9 cellular contexts compared by ENCODE assay signal in the genomic region with DNA sequence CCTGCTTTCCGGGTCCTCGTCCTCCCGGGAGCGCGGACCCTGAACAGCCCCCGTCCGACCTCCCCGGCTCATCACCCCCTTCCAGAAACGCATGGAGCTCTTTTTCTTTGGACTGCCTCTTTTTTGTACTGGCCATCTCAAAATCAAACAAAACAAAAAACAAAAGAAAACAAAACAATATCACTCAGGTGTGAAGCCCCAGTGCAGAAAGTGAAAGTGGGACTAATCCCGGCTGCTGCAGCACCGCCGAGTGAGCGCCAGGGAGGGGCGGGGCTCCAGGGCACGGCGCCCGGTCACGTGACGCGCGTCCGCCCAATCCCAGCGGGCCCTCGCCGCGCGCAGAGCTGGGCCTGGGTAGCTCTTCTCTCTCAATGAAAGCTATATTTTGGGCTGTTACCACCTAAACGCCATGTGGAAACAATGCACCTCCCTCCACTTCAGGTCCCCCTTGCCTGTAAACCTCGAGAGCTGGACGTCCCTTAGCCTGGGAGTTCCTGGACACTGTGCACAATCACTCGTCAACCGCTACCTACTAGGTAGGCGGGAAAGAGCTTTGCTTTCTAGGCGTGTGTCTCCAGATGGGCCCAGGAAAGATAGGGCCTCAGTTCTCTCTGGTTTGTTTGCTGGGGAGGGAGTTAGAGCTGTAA.
DNase-seq lines count a peak whose midpoint lies in the region; ATAC-seq, FAIRE-seq and TF ChIP-seq lines count a peak whose summit lies in the region.
"Had no signal": no experiment of that assay in that cellular context is flagged by ENCODE, and none has a peak within 500 bp of the region (broad histone marks: within the 10 kb centered on the region; RNA-seq: fewer than 3 reads in every experiment).

No MANE protein-coding gene starts in this region.

- FAIRE-seq in D721Med (lab: Jason Lieb, UNC), result no peak
- FAIRE-seq: islet of Langerhans had no signal

- H3K27ac Mint-ChIP-seq in activated T-helper 1 cell treated with anti-CD3 and anti-CD28 coated beads, Interleukin-12 subunit alpha, Interleukin-12 subunit beta, Interleukin-2, Interleukin-4 antibody, amounts not matched to agents 30 ng/mL and 10 ng/mL and 1 ng/mL, durations not matched to agents 14 hours and 24 hours and 36 hours, result peak overlapping the region; percentile 96
- H3K27ac Mint-ChIP-seq in nephron, result no peak overlapping the region

- peak; percentile 77 for ATAC-seq in GM21447 (IDR thresholded peaks at IDR 0.05; ENCODE audit: unreplicated experiment)

- H3K4me1 ChIP-seq in HUES48 (ENCODE audit: control insufficient read depth, insufficient read depth, low read length), result peaks cover 37% of the 10 kb centered on the region

- peaks cover 4% of the 10 kb centered on the region for H3K36me3 Mint-ChIP-seq in activated T-helper 1 cell treated with anti-CD3 and anti-CD28 coated beads, Interleukin-12 subunit alpha, Interleukin-12 subunit beta, Interleukin-2, Interleukin-4 antibody, amounts not matched to agents 30 ng/mL and 10 ng/mL and 1 ng/mL, durations not matched to agents 14 hours and 24 hours and 36 hours (ENCODE audit: low read depth)
- no peaks in the 10 kb centered on the region for H3K36me3 Mint-ChIP-seq in nephron (ENCODE audit: low read depth)

- H3K9me3 Mint-ChIP-seq in activated T-helper 1 cell treated with anti-CD3 and anti-CD28 coated beads, Interleukin-12 subunit alpha, Interleukin-12 subunit beta, Interleukin-2, Interleukin-4 antibody, amounts not matched to agents 30 ng/mL and 10 ng/mL and 1 ng/mL, durations not matched to agents 14 hours and 24 hours and 36 hours, result no peaks in the 10 kb centered on the region
- no peaks in the 10 kb centered on the region for H3K9me3 Mint-ChIP-seq in nephron

- TF ChIP-seq CTCF in D721Med (IDR thresholded peaks at IDR 0.05; ENCODE audit: insufficient read depth, missing control alignments) (no peak), fibroblast of mammary gland (conservative IDR thresholded peaks at IDR 0.05; ENCODE audit: control insufficient read depth, insufficient read depth, low read depth, low read length) (no peak), nephron (IDR thresholded peaks at IDR 0.05; ENCODE audit: unreplicated experiment in 3 of 3) (no peak)

- intact Hi-C loops in activated T-helper 1 cell treated with anti-CD3 and anti-CD28 coated beads, Interleukin-12 subunit alpha, Interleukin-12 subunit beta, Interleukin-2, Interleukin-4 antibody, amounts not matched to agents 30 ng/mL and 10 ng/mL and 1 ng/mL, durations not matched to agents 14 hours and 24 hours and 36 hours (cut with micrococcal nuclease), result loop anchor here (1.0 to 5.0 kb wide), 8 partner anchors 9 to 560 kb away; a partner anchor contains a TSS

- H3K4me3 Mint-ChIP-seq in activated T-helper 1 cell treated with anti-CD3 and anti-CD28 coated beads, Interleukin-12 subunit alpha, Interleukin-12 subunit beta, Interleukin-2, Interleukin-4 antibody, amounts not matched to agents 30 ng/mL and 10 ng/mL and 1 ng/mL, durations not matched to agents 14 hours and 24 hours and 36 hours, result peak overlapping the region; percentile 89
- peak overlapping the region; percentile 90 to 94 (median 93) for H3K4me3 Mint-ChIP-seq in nephron

- H3K27ac ChIP-seq in HUES48 (ENCODE audit: low read depth, low read length), result no peak overlapping the region

- no peaks in the 10 kb centered on the region for H3K9me3 ChIP-seq in HUES48 (ENCODE audit: control insufficient read depth, insufficient read depth, low read length)

- peaks cover 66% of the 10 kb centered on the region for H3K4me1 Mint-ChIP-seq in activated T-helper 1 cell treated with anti-CD3 and anti-CD28 coated beads, Interleukin-12 subunit alpha, Interleukin-12 subunit beta, Interleukin-2, Interleukin-4 antibody, amounts not matched to agents 30 ng/mL and 10 ng/mL and 1 ng/mL, durations not matched to agents 14 hours and 24 hours and 36 hours (ENCODE audit: low read depth)
- H3K4me1 Mint-ChIP-seq in nephron, result peaks cover 13% of the 10 kb centered on the region

- H3K27me3 Mint-ChIP-seq in activated T-helper 1 cell treated with anti-CD3 and anti-CD28 coated beads, Interleukin-12 subunit alpha, Interleukin-12 subunit beta, Interleukin-2, Interleukin-4 antibody, amounts not matched to agents 30 ng/mL and 10 ng/mL and 1 ng/mL, durations not matched to agents 14 hours and 24 hours and 36 hours (ENCODE audit: insufficient read depth), result peaks cover 24% of the 10 kb centered on the region
- H3K27me3 Mint-ChIP-seq in nephron (ENCODE audit: low read depth), result peaks cover 99% of the 10 kb centered on the region

- peaks cover 99% of the 10 kb centered on the region for H3K27me3 ChIP-seq in HUES48 (ENCODE audit: control insufficient read depth, insufficient read depth, low read length)

- H3K9ac ChIP-seq in HUES48 (ENCODE audit: low read depth, low read length), result no peak overlapping the region

- peak overlapping the region; percentile 70 for H3K4me3 ChIP-seq in HUES48 (ENCODE audit: low read depth, low read length)
- peak overlapping the region; percentile 90 for H3K4me3 ChIP-seq in fibroblast of mammary gland (ENCODE audit: control insufficient read depth, low read depth, low read length)

- H3K36me3 ChIP-seq in HUES48 (ENCODE audit: control insufficient read depth, insufficient read depth, low read length), result no peaks in the 10 kb centered on the region

- DNase-seq in D721Med (ENCODE audit: insufficient read length, low spot score) (peak; percentile 49), fibroblast of mammary gland (ENCODE audit: low read depth) (peak; percentile 68)
- DNase-seq in activated T-helper 1 cell treated with anti-CD3 and anti-CD28 coated beads, Interleukin-12 subunit alpha, Interleukin-12 subunit beta, Interleukin-2, Interleukin-4 antibody, amounts not matched to agents 30 ng/mL and 10 ng/mL and 1 ng/mL, durations not matched to agents 14 hours and 24 hours and 36 hours (ENCODE audit: low spot score), result peak; percentile 91
- peak; percentile 86 for DNase-seq in stimulated activated naive CD4-positive, alpha-beta T cell treated with Interleukin-2 at 50 U/mL for 16 hours (lab: John Stamatoyannopoulos, UW)

TF ChIP-seq in PFSK-1, 5 proteins besides CTCF, POLR2A, EP300 and RAD21:
- TF ChIP-seq, protein P1, sequence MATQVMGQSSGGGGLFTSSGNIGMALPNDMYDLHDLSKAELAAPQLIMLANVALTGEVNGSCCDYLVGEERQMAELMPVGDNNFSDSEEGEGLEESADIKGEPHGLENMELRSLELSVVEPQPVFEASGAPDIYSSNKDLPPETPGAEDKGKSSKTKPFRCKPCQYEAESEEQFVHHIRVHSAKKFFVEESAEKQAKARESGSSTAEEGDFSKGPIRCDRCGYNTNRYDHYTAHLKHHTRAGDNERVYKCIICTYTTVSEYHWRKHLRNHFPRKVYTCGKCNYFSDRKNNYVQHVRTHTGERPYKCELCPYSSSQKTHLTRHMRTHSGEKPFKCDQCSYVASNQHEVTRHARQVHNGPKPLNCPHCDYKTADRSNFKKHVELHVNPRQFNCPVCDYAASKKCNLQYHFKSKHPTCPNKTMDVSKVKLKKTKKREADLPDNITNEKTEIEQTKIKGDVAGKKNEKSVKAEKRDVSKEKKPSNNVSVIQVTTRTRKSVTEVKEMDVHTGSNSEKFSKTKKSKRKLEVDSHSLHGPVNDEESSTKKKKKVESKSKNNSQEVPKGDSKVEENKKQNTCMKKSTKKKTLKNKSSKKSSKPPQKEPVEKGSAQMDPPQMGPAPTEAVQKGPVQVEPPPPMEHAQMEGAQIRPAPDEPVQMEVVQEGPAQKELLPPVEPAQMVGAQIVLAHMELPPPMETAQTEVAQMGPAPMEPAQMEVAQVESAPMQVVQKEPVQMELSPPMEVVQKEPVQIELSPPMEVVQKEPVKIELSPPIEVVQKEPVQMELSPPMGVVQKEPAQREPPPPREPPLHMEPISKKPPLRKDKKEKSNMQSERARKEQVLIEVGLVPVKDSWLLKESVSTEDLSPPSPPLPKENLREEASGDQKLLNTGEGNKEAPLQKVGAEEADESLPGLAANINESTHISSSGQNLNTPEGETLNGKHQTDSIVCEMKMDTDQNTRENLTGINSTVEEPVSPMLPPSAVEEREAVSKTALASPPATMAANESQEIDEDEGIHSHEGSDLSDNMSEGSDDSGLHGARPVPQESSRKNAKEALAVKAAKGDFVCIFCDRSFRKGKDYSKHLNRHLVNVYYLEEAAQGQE (IDR thresholded peaks at IDR 0.05; ENCODE audit: insufficient read depth in 1 of 2, low read depth in 2 of 2, low read length in 2 of 2), result no peak
- TF ChIP-seq POLR2AphosphoS5 (IDR thresholded peaks at IDR 0.05; ENCODE audit: low read depth, low read length), result peak; percentile 52; the same call in 1 of the 2 replicates
